ENCODE assay signal across 9 cellular contexts in the genomic region with DNA sequence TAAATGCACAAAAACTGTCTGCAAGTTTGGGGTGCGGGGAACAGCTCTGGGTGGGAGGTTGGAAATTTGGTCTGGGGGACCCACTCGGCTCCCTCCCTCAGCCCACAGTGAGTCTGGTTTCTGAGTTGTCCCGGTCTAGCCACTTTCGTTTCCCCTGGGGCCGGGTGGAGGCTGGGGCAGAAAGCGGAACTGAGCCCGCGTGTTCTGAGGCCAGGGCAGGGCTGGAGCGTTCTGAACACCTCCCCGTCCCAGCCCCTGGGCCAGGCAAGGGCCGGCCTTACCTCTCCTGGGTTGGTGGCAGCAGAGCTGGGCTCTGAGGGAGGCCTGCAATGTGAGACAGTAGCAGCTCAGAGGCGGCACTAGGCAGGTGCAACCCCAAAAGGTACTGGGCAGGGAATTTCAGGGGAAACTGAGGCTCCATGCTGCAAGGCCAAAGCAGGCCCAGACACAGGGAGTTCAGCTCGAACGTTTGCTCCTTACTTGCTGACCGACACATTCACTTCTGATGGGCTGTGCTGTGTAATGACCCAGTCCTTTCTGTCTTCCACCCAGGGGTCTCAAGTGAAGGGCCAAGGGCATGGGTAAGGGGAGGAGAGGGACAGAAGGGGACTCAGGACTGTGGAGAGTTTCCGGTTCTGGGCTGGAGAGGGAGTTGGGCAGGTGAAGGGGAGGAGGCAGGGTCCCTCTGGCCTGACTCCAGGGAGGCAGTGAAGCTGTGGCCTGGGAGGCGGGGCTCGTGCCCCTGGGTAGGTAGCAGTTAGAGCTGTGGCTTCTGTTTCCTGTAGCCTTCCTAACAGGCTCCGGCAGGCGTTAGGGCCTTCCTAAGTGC. TPM values are rescaled to one million over a fixed set of nuclear protein-coding genes. Genes with fewer than 3 reads are reported as not detected.
A peak's percentile ranks its signal among the peaks of the same experiment; 100 is the strongest.
DNase-seq lines count a peak whose midpoint lies in the region; ATAC-seq, FAIRE-seq and TF ChIP-seq lines count a peak whose summit lies in the region.
"Had no signal": no experiment of that assay in that cellular context is flagged by ENCODE, and none has a peak within 500 bp of the region (broad histone marks: within the 10 kb centered on the region; RNA-seq: fewer than 3 reads in every experiment).

No MANE protein-coding gene starts in this region.

- peaks cover 0 to 46% (median 4%) of the 10 kb centered on the region in 11 experiments; a peak in 11 of 22 replicates for H4K20me1 ChIP-seq in BLaER1 treated with 17β-estradiol and CSF1 and Interleukin-3, amounts not matched to agents 10 nM and 100 nM

- no peak for TF ChIP-seq CTCF in kidney (IDR thresholded peaks at IDR 0.05; ENCODE audit: borderline replicate concordance, extremely low read depth, insufficient read depth)
- TF ChIP-seq CTCF in tibial nerve (IDR thresholded peaks at IDR 0.05), result no peak

- H3K4me1 ChIP-seq in BLaER1 treated with 17β-estradiol and CSF1 and Interleukin-3, amounts not matched to agents 10 nM and 100 nM, result peaks cover 61 to 86% (median 68%) of the 10 kb centered on the region in 10 experiments
- H3K4me1 ChIP-seq in kidney (ENCODE audit: control insufficient read depth in 1 of 2, insufficient read depth in 1 of 2, low read depth in 1 of 2, low read length in 2 of 2), result peaks cover 9 to 13% of the 10 kb centered on the region in 2 donors
- peaks cover 0 to 22% (median 9%) of the 10 kb centered on the region in 4 donors for H3K4me1 ChIP-seq in tibial nerve
- H3K4me1 ChIP-seq: parathyroid adenoma had no signal

- FAIRE-seq in kidney (lab: Jason Lieb, UNC), result no peak

- H3K27ac ChIP-seq in BLaER1 treated with 17β-estradiol and CSF1 and Interleukin-3, amounts not matched to agents 10 nM and 100 nM, result peak overlapping the region; percentile 4 to 77 (median 69); a peak in 19 of 22 replicates
- H3K27ac ChIP-seq in kidney (ENCODE audit: low read depth in 2 of 2, low read length in 2 of 2) (peak overlapping the region in 1 of 2 donors; percentile 20), tibial nerve (peak overlapping the region in 2 of 4 donors; percentile 2 to 40)
- H3K27ac ChIP-seq: parathyroid adenoma had no signal

- peak overlapping the region in 8 of 10 experiments; percentile 13 to 92 (median 62); a peak in 15 of 20 replicates for H3K4me3 ChIP-seq in BLaER1 treated with 17β-estradiol and CSF1 and Interleukin-3, amounts not matched to agents 10 nM and 100 nM
- H3K4me3 ChIP-seq in kidney (ENCODE audit: low read length in 2 of 2), result peak overlapping the region in 1 of 2 donors; percentile 3
- H3K4me3 ChIP-seq in tibial nerve, result peak overlapping the region in 2 of 4 donors; percentile 12 to 60

- DNase-seq in SK-N-DZ (ENCODE audit: low spot score) (peak; percentile 39), kidney (peak; percentile 88), tibial nerve (ENCODE audit: low spot score in 2 of 2) (no peak), NK-92 (lab: John Stamatoyannopoulos, UW; ENCODE audit: unreplicated experiment) (no peak), GOT3 (lab: John Stamatoyannopoulos, UW) (no peak)

- ATAC-seq in GM18909 (IDR thresholded peaks at IDR 0.05; ENCODE audit: poor library complexity, unreplicated experiment) (peak; percentile 64), HG03039 (IDR thresholded peaks at IDR 0.05; ENCODE audit: unreplicated experiment) (peak; percentile 39)

- H3K4me2 ChIP-seq in BLaER1 treated with 17β-estradiol and CSF1 and Interleukin-3, amounts not matched to agents 10 nM and 100 nM, result peak overlapping the region; percentile 88 to 99 (median 96)

- H3K9ac ChIP-seq in BLaER1 treated with 17β-estradiol and CSF1 and Interleukin-3, amounts not matched to agents 10 nM and 100 nM, result peak overlapping the region; percentile 26 to 90 (median 45); a peak in 19 of 22 replicates
- H3K9ac ChIP-seq in kidney (ENCODE audit: low read length in 2 of 2), result no peak overlapping the region
- H3K9ac ChIP-seq: parathyroid adenoma had no signal

- 73 to 76% methylated on average over 18 to 20 of the region's 20 CpGs for WGBS in tibial nerve, 2 donors

- intact Hi-C loops in kidney (cut with DNase I), result no loop called here

- TF ChIP-seq EP300 in tibial nerve (IDR thresholded peaks at IDR 0.05), result no peak

- no peak for TF ChIP-seq POLR2A in tibial nerve (IDR thresholded peaks at IDR 0.05)

- H3K27me3 ChIP-seq in BLaER1 treated with 17β-estradiol and CSF1 and Interleukin-3, amounts not matched to agents 10 nM and 100 nM, result peaks cover 15 to 46% (median 42%) of the 10 kb centered on the region in 11 experiments; a peak in 21 of 22 replicates
- peaks cover 0 to 29% of the 10 kb centered on the region in 2 donors for H3K27me3 ChIP-seq in tibial nerve

- peaks cover 0 to 43% (median 0%) of the 10 kb centered on the region in 11 experiments; a peak in 7 of 22 replicates for H3K36me3 ChIP-seq in BLaER1 treated with 17β-estradiol and CSF1 and Interleukin-3, amounts not matched to agents 10 nM and 100 nM
- H3K36me3 ChIP-seq in kidney (ENCODE audit: control insufficient read depth in 1 of 2, insufficient read depth in 2 of 2, low read length in 2 of 2) (no peaks in the 10 kb centered on the region), tibial nerve (no peaks in the 10 kb centered on the region)

- H3K9me3 ChIP-seq in BLaER1 treated with 17β-estradiol and CSF1 and Interleukin-3, amounts not matched to agents 10 nM and 100 nM (replicated peaks in 1 of 11), result no peaks in the 10 kb centered on the region
- H3K9me3 ChIP-seq in kidney (ENCODE audit: control insufficient read depth in 1 of 2, low read length in 2 of 2) (no peaks in the 10 kb centered on the region), tibial nerve (no peaks in the 10 kb centered on the region)

RNA-seq across cellular contexts. Expression of a gene that starts 3.0 kb away (rescaled TPM):
- polyA plus RNA-seq in SK-N-DZ (2014; cell fraction: cytosol; rRNA removed), result 0.29 and 0.68 TPM in 2 replicates
- polyA plus RNA-seq in SK-N-DZ (2014; cell fraction: nucleus; rRNA removed), result 0.85 and 5.3 TPM in 2 replicates
- total RNA-seq in kidney (27.1 TPM), tibial nerve (10 to 100 TPM in 3 of 4 donors, 1 to 10 TPM in 1; 7.8 to 28.8 (median 15.0) TPM)
- polyA plus RNA-seq in kidney (ENCODE audit: insufficient read depth, low read depth, low replicate concordance), result 13.0 TPM

RNA-seq across cellular contexts. Expression of a gene that starts 30.2 kb away (rescaled TPM):
- polyA plus RNA-seq in SK-N-DZ (2014; cell fraction: cytosol; rRNA removed), result 6.3 and 6.5 TPM in 2 replicates
- 57.9 and 76.8 TPM in 2 replicates for polyA plus RNA-seq in SK-N-DZ (2014; cell fraction: nucleus; rRNA removed)
- 44.6 TPM for total RNA-seq in kidney
- 7.7 TPM for polyA plus RNA-seq in kidney (ENCODE audit: insufficient read depth, low read depth, low replicate concordance)
- total RNA-seq in tibial nerve, result under 1 TPM; 0.21 to 0.90 (median 0.40) TPM

Comparison
In these comparisons a context has a peak if more than half of its experiments do, and no peak if none do; other contexts are left out.
1. H3K9ac ChIP-seq: peak in BLaER1 treated with 17β-estradiol and CSF1 and Interleukin-3, amounts not matched to agents 10 nM and 100 nM (11 of 11); none in kidney (0 of 2).
2. DNase-seq: peak in SK-N-DZ (single experiment) and kidney (single experiment); none in tibial nerve (0 of 2), NK-92 (single experiment) and GOT3 (single experiment).
3. RNA of a gene that starts 30.2 kb away (total RNA-seq): 44.6 TPM in kidney (single experiment); 0.21 to 0.90 TPM in tibial nerve; every median in the first group is over 10 times any median in the second.